ENCODE assay signal across 9 cellular contexts in genomic region chr17:56475121-56475520, GRCh38.
"Had no signal": no experiment of that assay in that cellular context is flagged by ENCODE, and none has a peak within 500 bp of the region (broad histone marks: within the 10 kb centered on the region; RNA-seq: fewer than 3 reads in every experiment).

No MANE protein-coding gene starts in this region.

- ATAC-seq: GM23338, K562 had no signal

- DNase-seq: H9, HCEC 1CT, IMR-90, KG1 had no signal

- H3K4me3 ChIP-seq: GM23338, K562 had no signal

- H2AFZ ChIP-seq: GM23338 had no signal

- H3K4me2 ChIP-seq: GM23338 had no signal

- H3K27ac ChIP-seq: HL-60 had no signal

- FAIRE-seq: H1, H54, K562 had no signal
